Comparison of ENCODE assay signal across 8 cellular contexts in genomic region chr6:146857180-146857959, GRCh38.
DNase-seq lines count a peak whose midpoint lies in the region; FAIRE-seq and TF ChIP-seq lines count a peak whose summit lies in the region.

No MANE protein-coding gene starts in this region.

- H3K4me1 Mint-ChIP-seq in activated T-helper 2 cell treated with anti-CD3 and anti-CD28 coated beads, Interferon-gamma antibody, Interleukin-2, Interleukin-4, amounts not matched to agents 10 μg/mL and 5 μg/mL and 100 μg/mL, durations not matched to agents 14 hours and 24 hours and 36 hours (ENCODE audit: low read depth), result peaks cover 34% of the 10 kb centered on the region
- peaks cover 25% of the 10 kb centered on the region for H3K4me1 Mint-ChIP-seq in nephron progenitor cell
- peaks cover 47% of the 10 kb centered on the region for H3K4me1 Mint-ChIP-seq in stimulated activated naive CD8-positive, alpha-beta T cell treated with anti-CD3 and anti-CD28 coated beads, Interleukin-15, Interleukin-2, amounts not matched to agents 100 ng/mL and 50 ng/mL, for 24 hours (ENCODE audit: low read depth)

- H3K9me3 Mint-ChIP-seq in activated T-helper 2 cell treated with anti-CD3 and anti-CD28 coated beads, Interferon-gamma antibody, Interleukin-2, Interleukin-4, amounts not matched to agents 10 μg/mL and 5 μg/mL and 100 μg/mL, durations not matched to agents 14 hours and 24 hours and 36 hours, result peaks cover 11% of the 10 kb centered on the region
- H3K9me3 Mint-ChIP-seq in nephron progenitor cell, result peaks cover 3% of the 10 kb centered on the region
- peaks cover 3% of the 10 kb centered on the region for H3K9me3 Mint-ChIP-seq in stimulated activated naive CD8-positive, alpha-beta T cell treated with anti-CD3 and anti-CD28 coated beads, Interleukin-15, Interleukin-2, amounts not matched to agents 100 ng/mL and 50 ng/mL, for 24 hours

- DNase-seq in EL, result peak; percentile 87
- DNase-seq in H4 (ENCODE audit: low spot score), result peak; percentile 74
- peak; percentile 72 to 74 for DNase-seq in Kasumi-1 (lab: John Stamatoyannopoulos, UW)
- DNase-seq in RCC 7860 (ENCODE audit: low spot score), result peak; percentile 50
- peak; percentile 63 for DNase-seq in activated T-helper 2 cell treated with anti-CD3 and anti-CD28 coated beads, Interferon-gamma antibody, Interleukin-2, Interleukin-4, amounts not matched to agents 10 μg/mL and 5 μg/mL and 100 μg/mL, durations not matched to agents 14 hours and 24 hours and 36 hours (ENCODE audit: low spot score)
- DNase-seq in fibroblast of villous mesenchyme (ENCODE audit: low read depth), result peak; percentile 95
- peak; percentile 83 for DNase-seq in nephron progenitor cell

- H3K36me3 Mint-ChIP-seq in activated T-helper 2 cell treated with anti-CD3 and anti-CD28 coated beads, Interferon-gamma antibody, Interleukin-2, Interleukin-4, amounts not matched to agents 10 μg/mL and 5 μg/mL and 100 μg/mL, durations not matched to agents 14 hours and 24 hours and 36 hours (ENCODE audit: low read depth), result no peaks in the 10 kb centered on the region
- H3K36me3 Mint-ChIP-seq in nephron progenitor cell (ENCODE audit: low read depth), result no peaks in the 10 kb centered on the region
- H3K36me3 Mint-ChIP-seq in stimulated activated naive CD8-positive, alpha-beta T cell treated with anti-CD3 and anti-CD28 coated beads, Interleukin-15, Interleukin-2, amounts not matched to agents 100 ng/mL and 50 ng/mL, for 24 hours (ENCODE audit: low read depth), result peaks cover 4% of the 10 kb centered on the region

- peak overlapping the region; percentile 72 for H3K27ac Mint-ChIP-seq in activated T-helper 2 cell treated with anti-CD3 and anti-CD28 coated beads, Interferon-gamma antibody, Interleukin-2, Interleukin-4, amounts not matched to agents 10 μg/mL and 5 μg/mL and 100 μg/mL, durations not matched to agents 14 hours and 24 hours and 36 hours
- H3K27ac Mint-ChIP-seq in nephron progenitor cell, result no peak overlapping the region
- peak overlapping the region; percentile 78 for H3K27ac Mint-ChIP-seq in stimulated activated naive CD8-positive, alpha-beta T cell treated with anti-CD3 and anti-CD28 coated beads, Interleukin-15, Interleukin-2, amounts not matched to agents 100 ng/mL and 50 ng/mL, for 24 hours

- peak overlapping the region; percentile 38 for H3K4me3 ChIP-seq in fibroblast of villous mesenchyme (ENCODE audit: low read depth, low read length)

- intact Hi-C loops in activated T-helper 2 cell treated with anti-CD3 and anti-CD28 coated beads, Interferon-gamma antibody, Interleukin-2, Interleukin-4, amounts not matched to agents 10 μg/mL and 5 μg/mL and 100 μg/mL, durations not matched to agents 14 hours and 24 hours and 36 hours (cut with micrococcal nuclease), result loop anchor here (1.0 to 10.0 kb wide), 13 partner anchors 19 to 1897 kb away; partner anchors contain the start of gene SAMD5

- FAIRE-seq in RCC 7860 (lab: Jason Lieb, UNC), result no peak

- TF ChIP-seq CTCF in fibroblast of villous mesenchyme (IDR thresholded peaks at IDR 0.05; ENCODE audit: insufficient read depth, low read depth, low read length), result peak; percentile 95
- TF ChIP-seq CTCF in nephron progenitor cell (IDR thresholded peaks at IDR 0.05), result peak; percentile 99

- H3K4me3 Mint-ChIP-seq in activated T-helper 2 cell treated with anti-CD3 and anti-CD28 coated beads, Interferon-gamma antibody, Interleukin-2, Interleukin-4, amounts not matched to agents 10 μg/mL and 5 μg/mL and 100 μg/mL, durations not matched to agents 14 hours and 24 hours and 36 hours (ENCODE audit: low read depth), result no peak overlapping the region
- H3K4me3 Mint-ChIP-seq in nephron progenitor cell, result peak overlapping the region; percentile 79
- peak overlapping the region; percentile 5 for H3K4me3 Mint-ChIP-seq in stimulated activated naive CD8-positive, alpha-beta T cell treated with anti-CD3 and anti-CD28 coated beads, Interleukin-15, Interleukin-2, amounts not matched to agents 100 ng/mL and 50 ng/mL, for 24 hours

- H3K27me3 Mint-ChIP-seq in activated T-helper 2 cell treated with anti-CD3 and anti-CD28 coated beads, Interferon-gamma antibody, Interleukin-2, Interleukin-4, amounts not matched to agents 10 μg/mL and 5 μg/mL and 100 μg/mL, durations not matched to agents 14 hours and 24 hours and 36 hours (ENCODE audit: low read depth), result no peaks in the 10 kb centered on the region
- peaks cover 5% of the 10 kb centered on the region for H3K27me3 Mint-ChIP-seq in nephron progenitor cell (ENCODE audit: low read depth, poor library complexity)
- no peaks in the 10 kb centered on the region for H3K27me3 Mint-ChIP-seq in stimulated activated naive CD8-positive, alpha-beta T cell treated with anti-CD3 and anti-CD28 coated beads, Interleukin-15, Interleukin-2, amounts not matched to agents 100 ng/mL and 50 ng/mL, for 24 hours

Comparison
In these comparisons a context has a peak if more than half of its experiments do, and no peak if none do; other contexts are left out.
1. Peak in every context shown above with its lines: DNase-seq and H3K4me3 ChIP-seq.